8 cellular contexts compared by ENCODE assay signal in the genomic region with DNA sequence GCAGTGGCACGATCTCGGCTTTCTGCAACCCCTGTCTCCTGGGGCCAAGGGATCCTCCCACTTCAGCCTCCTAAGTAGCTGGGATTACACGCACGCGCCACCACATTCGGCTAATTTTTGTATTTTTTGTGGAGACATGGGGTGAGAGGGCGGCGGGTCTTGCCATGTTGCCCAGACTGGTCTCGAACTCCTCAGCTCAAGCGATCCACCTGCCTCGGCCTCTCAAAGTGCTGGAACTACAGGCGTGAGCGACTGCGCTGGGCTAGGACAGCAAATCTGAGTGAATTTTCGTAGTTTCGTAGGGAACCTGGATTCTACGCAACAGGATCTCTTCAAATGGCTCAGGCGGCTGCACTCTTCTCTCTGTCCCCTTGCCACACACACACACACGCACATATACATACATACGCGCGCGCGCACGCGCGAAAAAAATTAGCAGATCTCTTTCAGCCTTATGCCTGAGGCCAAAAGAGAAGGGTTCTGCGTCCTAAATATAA. TPM values are rescaled to one million over a fixed set of nuclear protein-coding genes. Genes with fewer than 3 reads are reported as not detected.
A peak's percentile ranks its signal among the peaks of the same experiment; 100 is the strongest.
DNase-seq lines count a peak whose midpoint lies in the region; FAIRE-seq and TF ChIP-seq lines count a peak whose summit lies in the region.

No MANE protein-coding gene starts in this region.

- intact Hi-C loops in A673 (cut with micrococcal nuclease; ENCODE audit: unreplicated experiment) = loop anchor here (1.0 kb wide), 1 partner anchor 20 kb away; a partner anchor contains a TSS
- intact Hi-C loops in kidney (cut with DNase I) = no loop called here
- intact Hi-C loops in thyroid gland (cut with DNase I) = loop anchor here (2.0 kb wide), 1 partner anchor 21 kb away; a partner anchor contains a TSS

- H3K27ac Mint-ChIP-seq in activated naive CD8-positive, alpha-beta T cell treated with anti-CD3 and anti-CD28 coated beads for 36 hours = peak overlapping the region; percentile 69

- no peak for FAIRE-seq in kidney (lab: Jason Lieb, UNC)
- no peak for FAIRE-seq in D721Med (lab: Jason Lieb, UNC)

- H3K27me3 ChIP-seq in A673 (replicated peaks; ENCODE audit: insufficient read depth, low read depth, low read length, poor library complexity) = no peaks in the 10 kb centered on the region
- no peaks in the 10 kb centered on the region for H3K27me3 ChIP-seq in HL-60 (ENCODE audit: insufficient read depth, poor library complexity, severe bottlenecking)
- no peaks in the 10 kb centered on the region for H3K27me3 ChIP-seq in thyroid gland

- H3K4me3 Mint-ChIP-seq in activated naive CD8-positive, alpha-beta T cell treated with anti-CD3 and anti-CD28 coated beads for 36 hours = peak overlapping the region; percentile 63

- no peaks in the 10 kb centered on the region for H3K9me3 Mint-ChIP-seq in activated naive CD8-positive, alpha-beta T cell treated with anti-CD3 and anti-CD28 coated beads for 36 hours

- H3K36me3 ChIP-seq in A673 (ENCODE audit: insufficient read depth, low read length, poor library complexity, severe bottlenecking) = peaks cover 4% of the 10 kb centered on the region
- peaks cover 0 to 6% of the 10 kb centered on the region in 2 donors for H3K36me3 ChIP-seq in kidney (ENCODE audit: control insufficient read depth in 1 of 2, insufficient read depth in 2 of 2, low read length in 2 of 2)
- H3K36me3 ChIP-seq in thyroid gland = no peaks in the 10 kb centered on the region

- DNase-seq in A673 (ENCODE audit: low spot score) (no peak), HL-60 (ENCODE audit: low read depth in 1 of 2, low spot score in 1 of 2) (no peak), kidney (peak; percentile 76), thyroid gland (no peak), COLO829 (ENCODE audit: low spot score) (no peak), cerebellar nuclear complex (lab: John Stamatoyannopoulos, UW) (no peak), D721Med (ENCODE audit: insufficient read length, low spot score) (no peak)
- no peak for DNase-seq in activated naive CD8-positive, alpha-beta T cell treated with anti-CD3 and anti-CD28 coated beads for 36 hours

- H3K9ac ChIP-seq in kidney (ENCODE audit: low read length in 2 of 2) = no peak overlapping the region

- H3K27ac ChIP-seq in A673 (ENCODE audit: low read depth, low read length, poor library complexity, severe bottlenecking) (peak overlapping the region; percentile 94), HL-60 (replicated peaks) (peak overlapping the region; percentile 79), kidney (ENCODE audit: low read depth in 2 of 2, low read length in 2 of 2) (peak overlapping the region in 1 of 2 donors; percentile 51), thyroid gland (peak overlapping the region in 2 of 3 donors; percentile 57 to 77)

- WGBS in thyroid gland, 2 donors = 56 to 66% methylated on average over 28 of the region's 28 CpGs

- POLR2A ChIA-PET in A673 (lab: Charles Lee; ENCODE audit: low non-redundant PET) = no interaction called here

- peaks cover 8% of the 10 kb centered on the region for H3K36me3 Mint-ChIP-seq in activated naive CD8-positive, alpha-beta T cell treated with anti-CD3 and anti-CD28 coated beads for 36 hours

- H3K4me1 ChIP-seq in A673 (ENCODE audit: insufficient read depth, low read length, poor library complexity, severe bottlenecking) (peaks cover 18% of the 10 kb centered on the region), kidney (ENCODE audit: control insufficient read depth in 1 of 2, insufficient read depth in 1 of 2, low read depth in 1 of 2, low read length in 2 of 2) (peaks cover 6 to 14% of the 10 kb centered on the region in 2 donors), thyroid gland (peaks cover 16 to 23% of the 10 kb centered on the region in 2 donors)

- TF ChIP-seq CTCF in A673 (conservative IDR thresholded peaks at IDR 0.05; ENCODE audit: low read depth, low read length) = no peak
- TF ChIP-seq CTCF in HL-60 (IDR thresholded peaks at IDR 0.05; ENCODE audit: insufficient read depth, low read length) = no peak
- TF ChIP-seq CTCF in kidney (IDR thresholded peaks at IDR 0.05; ENCODE audit: borderline replicate concordance, extremely low read depth, insufficient read depth) = no peak
- no peak for TF ChIP-seq CTCF in thyroid gland (IDR thresholded peaks at IDR 0.05)
- TF ChIP-seq CTCF in D721Med (IDR thresholded peaks at IDR 0.05; ENCODE audit: insufficient read depth, missing control alignments) = no peak

- no peaks in the 10 kb centered on the region for H3K27me3 Mint-ChIP-seq in activated naive CD8-positive, alpha-beta T cell treated with anti-CD3 and anti-CD28 coated beads for 36 hours

- no peak for TF ChIP-seq POLR2A in thyroid gland (IDR thresholded peaks at IDR 0.05)

- CTCF ChIA-PET in A673 (lab: Charles Lee) = no interaction called here

- H3K9me3 ChIP-seq in A673 (ENCODE audit: low read depth, low read length, poor library complexity, severe bottlenecking) (no peaks in the 10 kb centered on the region), kidney (ENCODE audit: control insufficient read depth in 1 of 2, low read length in 2 of 2) (no peaks in the 10 kb centered on the region), thyroid gland (no peaks in the 10 kb centered on the region)

- no TSS peak for BruUV-seq in A673 (replicated peaks; lab: Mats Ljungman, UMichigan)

- H3K4me3 ChIP-seq in A673 (ENCODE audit: low read depth, low read length, poor library complexity, severe bottlenecking) = peak overlapping the region; percentile 94
- H3K4me3 ChIP-seq in HL-60 (replicated peaks; ENCODE audit: insufficient read depth, low read length) = peak overlapping the region; percentile 5
- peak overlapping the region; percentile 60 to 62 for H3K4me3 ChIP-seq in kidney (ENCODE audit: low read length in 2 of 2)
- H3K4me3 ChIP-seq in thyroid gland (replicated peaks in 1 of 3) = peak overlapping the region in 1 of 3 donors; percentile 44

- peaks cover 36% of the 10 kb centered on the region for H3K4me1 Mint-ChIP-seq in activated naive CD8-positive, alpha-beta T cell treated with anti-CD3 and anti-CD28 coated beads for 36 hours

RNA-seq across cellular contexts. Expression of a gene that starts 0.4 kb away (rescaled TPM):
- total RNA-seq in A673 (2021) = 14.3 and 15.6 TPM in 2 replicates
- 10 to 100 TPM; 14.3 to 16.8 TPM for total RNA-seq in activated naive CD8-positive, alpha-beta T cell treated with anti-CD3 and anti-CD28 coated beads for 36 hours
- total RNA-seq in kidney = 14.8 TPM
- 41.8 TPM for polyA plus RNA-seq in kidney (ENCODE audit: insufficient read depth, low read depth, low replicate concordance)
- total RNA-seq in thyroid gland = 10 to 100 TPM; 11.8 to 19.3 (median 13.2) TPM

RNA-seq across cellular contexts. Expression of a gene that starts 0.7 kb away (rescaled TPM):
- 69.4 and 86.0 TPM in 2 replicates for total RNA-seq in A673 (2021)
- total RNA-seq in activated naive CD8-positive, alpha-beta T cell treated with anti-CD3 and anti-CD28 coated beads for 36 hours = 10 to 100 TPM; 35.4 to 36.8 TPM
- 24.5 TPM for total RNA-seq in kidney
- polyA plus RNA-seq in kidney (ENCODE audit: insufficient read depth, low read depth, low replicate concordance) = 19.3 TPM
- total RNA-seq in thyroid gland = 10 to 100 TPM; 29.6 to 38.8 (median 31.3) TPM

RNA-seq across cellular contexts. Expression of a gene that starts 19.9 kb away (rescaled TPM):
- total RNA-seq in A673 (2021) (34.1 and 37.7 TPM in 2 replicates), kidney (24.2 TPM), thyroid gland (10 to 100 TPM; 18.0 to 33.5 (median 23.5) TPM)
- 10 to 100 TPM; 19.8 to 24.6 TPM for total RNA-seq in activated naive CD8-positive, alpha-beta T cell treated with anti-CD3 and anti-CD28 coated beads for 36 hours
- 9.5 TPM for polyA plus RNA-seq in kidney (ENCODE audit: insufficient read depth, low read depth, low replicate concordance)

RNA-seq across cellular contexts. Expression of a gene that starts 20.4 kb away (rescaled TPM):
- total RNA-seq in A673 (2021) = 19.2 and 20.3 TPM in 2 replicates
- 10 to 100 TPM; 11.7 to 14.9 TPM for total RNA-seq in activated naive CD8-positive, alpha-beta T cell treated with anti-CD3 and anti-CD28 coated beads for 36 hours
- total RNA-seq in kidney = 15.3 TPM
- polyA plus RNA-seq in kidney (ENCODE audit: insufficient read depth, low read depth, low replicate concordance) = 25.6 TPM
- total RNA-seq in thyroid gland = 10 to 100 TPM; 15.7 to 23.5 (median 17.9) TPM

RNA-seq across cellular contexts. Expression of a gene that starts 35.9 kb away (rescaled TPM):
- total RNA-seq in A673 (2021) = 0.62 and 0.66 TPM in 2 replicates
- total RNA-seq in activated naive CD8-positive, alpha-beta T cell treated with anti-CD3 and anti-CD28 coated beads for 36 hours = under 1 TPM; 0.54 to 0.60 TPM
- total RNA-seq in kidney = 0.28 TPM
- polyA plus RNA-seq in kidney (ENCODE audit: insufficient read depth, low read depth, low replicate concordance) = 0.22 TPM
- 1 to 10 TPM in 1 of 4 donors, under 1 TPM in 2, not detected in 1; 0.27 to 1.5 (median 0.59) TPM for total RNA-seq in thyroid gland
